In genomic region chr12:64476844-64477243, GRCh38 we compare ENCODE assay signal across 28 cellular contexts.
"Had no signal": no experiment of that assay in that cellular context is flagged by ENCODE, and none has a peak within 500 bp of the region (broad histone marks: within the 10 kb centered on the region; RNA-seq: fewer than 3 reads in every experiment).

No MANE protein-coding gene starts in this region.

- H3K27ac ChIP-seq: epithelial cell of prostate, gastrocnemius medialis, heart right ventricle, left lung, psoas muscle, skin epidermis, spleen, thoracic aorta, tibial nerve, upper lobe of left lung had no signal

- DNase-seq: cortex of kidney; foreskin fibroblast; gastrocnemius medialis; heart right ventricle; hippocampal formation; left cardiac atrium; left lung; mesenchymal stem cell; mucosa of descending colon; naive B cell; nephron progenitor cell; nucleus accumbens; posterior cingulate gyrus; psoas muscle; right cardiac atrium; stimulated activated CD4-positive, alpha-beta T cell treated with anti-CD3 and anti-CD28 coated beads, Interleukin-4, amount 100 ng/mL, for 4 hours; stimulated activated naive B cell treated with anti-CD40 and anti-IgM and Interleukin-4, amounts not matched to agents 10 μg/mL and 1 μg/mL and 100 μg/mL, for 72 hours; upper lobe of left lung had no signal

- H3K27me3 ChIP-seq: gastrocnemius medialis, heart right ventricle, left lung, spleen, tibial nerve, upper lobe of left lung had no signal

- H3K4me1 Mint-ChIP-seq: mesothelial cell of epicardium, nephron progenitor cell had no signal

- ATAC-seq: esophagus mucosa; gastrocnemius medialis; heart right ventricle; left cardiac atrium; left lung; mucosa of descending colon; psoas muscle; right cardiac atrium; stimulated activated naive B cell treated with anti-CD40 and anti-IgM and Interleukin-4, amounts not matched to agents 10 μg/mL and 1 μg/mL and 100 μg/mL, for 72 hours had no signal

- FAIRE-seq: islet of Langerhans, urothelium cell line had no signal

- H3K9me3 Mint-ChIP-seq: stimulated activated naive CD8-positive, alpha-beta T cell treated with anti-CD3 and anti-CD28 coated beads, Interleukin-15, Interleukin-2, amounts not matched to agents 100 ng/mL and 50 ng/mL, for 24 hours had no signal

- H3K27me3 Mint-ChIP-seq: naive B cell; stimulated activated naive B cell treated with anti-CD40 and anti-IgM and Interleukin-4, amounts not matched to agents 10 μg/mL and 1 μg/mL and 100 μg/mL, for 72 hours; stimulated activated naive CD8-positive, alpha-beta T cell treated with anti-CD3 and anti-CD28 coated beads, Interleukin-15, Interleukin-2, amounts not matched to agents 100 ng/mL and 50 ng/mL, for 24 hours had no signal

- H3K4me3 Mint-ChIP-seq: mesothelial cell of epicardium; naive B cell; nephron progenitor cell; stimulated activated naive B cell treated with anti-CD40 and anti-IgM and Interleukin-4, amounts not matched to agents 10 μg/mL and 1 μg/mL and 100 μg/mL, for 72 hours; stimulated activated naive CD8-positive, alpha-beta T cell treated with anti-CD3 and anti-CD28 coated beads, Interleukin-15, Interleukin-2, amounts not matched to agents 100 ng/mL and 50 ng/mL, for 24 hours had no signal

- H3K4me3 ChIP-seq: gastrocnemius medialis, heart right ventricle, left lung, mucosa of descending colon, psoas muscle, skin epidermis, spleen, thoracic aorta, tibial nerve, upper lobe of left lung had no signal

- H3K27ac Mint-ChIP-seq: mesothelial cell of epicardium, nephron progenitor cell had no signal

- H3K4me1 ChIP-seq: heart right ventricle, left lung, psoas muscle, upper lobe of left lung had no signal
